Comparison of ENCODE assay signal across 8 cellular contexts in genomic region chr9:21031818-21032203, GRCh38. TPM values are rescaled to one million over a fixed set of nuclear protein-coding genes. Genes with fewer than 3 reads are reported as not detected.
A peak's percentile ranks its signal among the peaks of the same experiment; 100 is the strongest.
DNase-seq lines count a peak whose midpoint lies in the region; ATAC-seq and TF ChIP-seq lines count a peak whose summit lies in the region.

No MANE protein-coding gene starts in this region.

- peaks cover 16% of the 10 kb centered on the region for H3K4me1 Mint-ChIP-seq in osteocyte (ENCODE audit: unreplicated experiment)

- H3K4me3 ChIP-seq in BLaER1 = peak overlapping the region; percentile 71
- H3K4me3 ChIP-seq in OCI-LY1 (ENCODE audit: low read depth, low read length, poor library complexity, severe bottlenecking) = peak overlapping the region; percentile 89
- peak overlapping the region; percentile 73 to 78 (median 74) for H3K4me3 ChIP-seq in esophagus muscularis mucosa

- H3K9me3 ChIP-seq in BLaER1 (no peaks in the 10 kb centered on the region), OCI-LY1 (ENCODE audit: low read length) (no peaks in the 10 kb centered on the region), esophagus muscularis mucosa (no peaks in the 10 kb centered on the region)

- TF ChIP-seq CTCF in OCI-LY1 (IDR thresholded peaks at IDR 0.05; ENCODE audit: low read length) (no peak), esophagus muscularis mucosa (IDR thresholded peaks at IDR 0.05) (no peak), osteocyte (IDR thresholded peaks at IDR 0.05) (no peak)

- H3K27ac Mint-ChIP-seq in osteocyte (ENCODE audit: unreplicated experiment) = no peak overlapping the region

- no peak for DNase-seq in esophagus muscularis mucosa (ENCODE audit: extremely low spot score)
- DNase-seq in osteocyte (ENCODE audit: extremely low spot score, unreplicated experiment) = no peak
- no peak for DNase-seq in C1 segment of cervical spinal cord (lab: John Stamatoyannopoulos, UW)
- DNase-seq in SIG-M5 treated with dmso at 0.1 percent for 504 hours (lab: John Stamatoyannopoulos, UW; ENCODE audit: unreplicated experiment) = no peak
- DNase-seq in OCI-M2 (lab: John Stamatoyannopoulos, UW; ENCODE audit: unreplicated experiment) = no peak

- intact Hi-C loops in esophagus muscularis mucosa (cut with DNase I) = no loop called here

- peaks cover 2% of the 10 kb centered on the region for H3K36me3 Mint-ChIP-seq in osteocyte (ENCODE audit: unreplicated experiment)

- no peaks in the 10 kb centered on the region; the same call in 1 of the 2 replicates for H3K79me2 ChIP-seq in OCI-LY1 (ENCODE audit: insufficient read depth, low read length)

- H3K27ac ChIP-seq in BLaER1 = peak overlapping the region; percentile 67
- H3K27ac ChIP-seq in OCI-LY1 (ENCODE audit: low read depth, low read length, poor library complexity, severe bottlenecking) = peak overlapping the region; percentile 87
- H3K27ac ChIP-seq in esophagus muscularis mucosa (replicated peaks in 1 of 4) = peak overlapping the region; percentile 88 to 92 (median 91)

- 83% methylated on average over 8 of the region's 19 CpGs for WGBS in esophagus muscularis mucosa

- no peaks in the 10 kb centered on the region for H4K20me1 ChIP-seq in BLaER1
- no peaks in the 10 kb centered on the region for H4K20me1 ChIP-seq in OCI-LY1 (ENCODE audit: insufficient read depth, low read length)

- H3K27me3 ChIP-seq in BLaER1 = no peaks in the 10 kb centered on the region
- H3K27me3 ChIP-seq in OCI-LY1 (ENCODE audit: insufficient read depth, low read length) = no peaks in the 10 kb centered on the region
- no peaks in the 10 kb centered on the region for H3K27me3 ChIP-seq in esophagus muscularis mucosa

- no peak for TF ChIP-seq EP300 in esophagus muscularis mucosa (IDR thresholded peaks at IDR 0.05)

- H3K9me3 Mint-ChIP-seq in osteocyte (ENCODE audit: unreplicated experiment) = no peaks in the 10 kb centered on the region

- H3K27me3 Mint-ChIP-seq in osteocyte (ENCODE audit: unreplicated experiment) = no peaks in the 10 kb centered on the region

- no peaks in the 10 kb centered on the region; the same call in 1 of the 2 replicates for H3F3A ChIP-seq in OCI-LY1 (ENCODE audit: insufficient read depth, low read length)

- H3K4me3 Mint-ChIP-seq in osteocyte (ENCODE audit: unreplicated experiment) = peak overlapping the region; percentile 56

- H3K9ac ChIP-seq in BLaER1 (peak overlapping the region; percentile 69), OCI-LY1 (ENCODE audit: low read length) (peak overlapping the region; percentile 95)

- H3K36me3 ChIP-seq in BLaER1 (no peaks in the 10 kb centered on the region), OCI-LY1 (ENCODE audit: insufficient read depth, low read length) (peaks cover 10% of the 10 kb centered on the region; the same call in 1 of the 2 replicates), esophagus muscularis mucosa (no peaks in the 10 kb centered on the region)

- H3K4me2 ChIP-seq in BLaER1 = peak overlapping the region; percentile 82
- peak overlapping the region; percentile 89 for H3K4me2 ChIP-seq in OCI-LY1 (ENCODE audit: low read length)

- ATAC-seq in HG03045 (IDR thresholded peaks at IDR 0.05; ENCODE audit: unreplicated experiment) = no peak

- peaks cover 14% of the 10 kb centered on the region for H3K4me1 ChIP-seq in BLaER1
- peaks cover 39% of the 10 kb centered on the region for H3K4me1 ChIP-seq in OCI-LY1 (ENCODE audit: insufficient read depth, low read length, severe bottlenecking)
- H3K4me1 ChIP-seq in esophagus muscularis mucosa = peaks cover 11 to 48% (median 41%) of the 10 kb centered on the region in 4 donors

- TF ChIP-seq POLR2A in esophagus muscularis mucosa (IDR thresholded peaks at IDR 0.05; ENCODE audit: low read depth) = no peak

- H2AFZ ChIP-seq in OCI-LY1 (ENCODE audit: low read length) = no peak overlapping the region

- H3K9me2 ChIP-seq in OCI-LY1 (ENCODE audit: low read depth, low read length) = no peaks in the 10 kb centered on the region

RNA-seq across cellular contexts. Expression of gene HACD4, which starts 0.4 kb away (rescaled TPM):
- total RNA-seq in esophagus muscularis mucosa = 10 to 100 TPM; 13.8 to 25.0 (median 17.9) TPM
- 2.4 TPM in 2 replicates for total RNA-seq in osteocyte

RNA-seq across cellular contexts. Expression of gene IFNB1, which starts 45.9 kb away (rescaled TPM):
- not detected for total RNA-seq in esophagus muscularis mucosa
- total RNA-seq in osteocyte = not detected in 2 replicates
